ENCODE assay signal across 8 cellular contexts in the genomic region with DNA sequence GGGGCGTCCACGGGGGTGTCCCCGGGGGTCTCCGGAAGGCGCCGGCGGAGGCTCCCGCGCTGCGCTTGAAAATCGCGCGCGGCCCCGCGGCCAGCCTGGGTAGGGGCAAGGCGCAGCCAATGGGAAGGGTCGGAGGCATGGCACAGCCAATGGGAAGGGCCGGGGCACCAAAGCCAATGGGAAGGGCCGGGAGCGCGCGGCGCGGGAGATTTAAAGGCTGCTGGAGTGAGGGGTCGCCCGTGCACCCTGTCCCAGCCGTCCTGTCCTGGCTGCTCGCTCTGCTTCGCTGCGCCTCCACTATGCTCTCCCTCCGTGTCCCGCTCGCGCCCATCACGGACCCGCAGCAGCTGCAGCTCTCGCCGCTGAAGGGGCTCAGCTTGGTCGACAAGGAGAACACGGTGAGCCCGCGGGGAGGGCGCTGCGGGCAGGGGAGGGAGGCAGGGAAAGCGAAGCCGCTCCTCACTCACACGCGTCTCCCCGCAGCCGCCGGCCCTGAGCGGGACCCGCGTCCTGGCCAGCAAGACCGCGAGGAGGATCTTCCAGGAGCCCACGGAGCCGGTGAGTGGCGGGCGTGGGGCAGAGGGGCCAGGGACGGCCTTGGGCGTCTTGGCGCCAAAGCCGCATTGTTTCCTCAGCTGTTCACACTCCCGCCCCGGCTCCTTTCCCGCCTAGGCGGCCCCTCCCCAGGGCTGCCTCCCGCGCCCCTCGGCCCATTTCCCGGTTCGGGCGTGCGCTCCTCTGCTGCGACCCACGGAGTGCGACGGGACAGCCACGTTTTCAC. TPM values are rescaled to one million over a fixed set of nuclear protein-coding genes. Genes with fewer than 3 reads are reported as not detected.
DNase-seq lines count a peak whose midpoint lies in the region; ATAC-seq, FAIRE-seq and TF ChIP-seq lines count a peak whose summit lies in the region.

TSS of gene RRM2 (plus strand) at position 240 of the 781 bp plus-strand sequence. CDS start at position 300, 60 bp downstream.

- H3K27ac ChIP-seq in MM.1S (ENCODE audit: low read length): peak within 1 kb of the TSS; percentile 91

- H3K27me3 ChIP-seq in HAP-1 (ENCODE audit: low read depth) (no peaks in the 10 kb centered on the region), MM.1S (replicated peaks; ENCODE audit: insufficient read depth, low read length) (no peaks in the 10 kb centered on the region)

- peak; percentile 27 for FAIRE-seq in G401.6 (lab: Jason Lieb, UNC)

- in situ Hi-C loops in HAP-1 (cut with MboI; ENCODE audit: low sequenced_read_pairs): no loop called here

- TF ChIP-seq CTCF in MM.1S (IDR thresholded peaks at IDR 0.05; ENCODE audit: low read length): no peak
- no peak for TF ChIP-seq CTCF in foreskin fibroblast (IDR thresholded peaks at IDR 0.05; ENCODE audit: low read depth, low read length)
- TF ChIP-seq CTCF in neural crest cell (conservative IDR thresholded peaks at IDR 0.05): no peak

- H3K27me3 Mint-ChIP-seq in neural crest cell (ENCODE audit: low read depth): no peaks in the 10 kb centered on the region
- no peaks in the 10 kb centered on the region for H3K27me3 Mint-ChIP-seq in stimulated activated naive CD8-positive, alpha-beta T cell treated with anti-CD3 and anti-CD28 coated beads, Interleukin-15, amount 100 ng/mL, for 72 hours

- H2AFZ ChIP-seq in MM.1S (ENCODE audit: low read length): peak within 1 kb of the TSS; percentile 30; the same call in 1 of the 2 replicates

- DNase-seq in HAP-1 (ENCODE audit: low spot score in 2 of 2) (peak; percentile 90 to 98), MM.1S (peak; percentile 95), SHP77 (lab: John Stamatoyannopoulos, UW) (peak; percentile 97 to 99), foreskin fibroblast (peak; percentile 88 to 96), neural crest cell (ENCODE audit: low read depth, low spot score) (peak; percentile 95)
- DNase-seq in activated T-helper 9 cell treated with anti-CD3 and anti-CD28 coated beads, Interleukin-2, amount 50 U/mL, for 16 hours (ENCODE audit: low read depth): peak; percentile 78
- peak; percentile 94 to 97 for DNase-seq in stimulated activated naive CD8-positive, alpha-beta T cell treated with anti-CD3 and anti-CD28 coated beads, Interleukin-15, amount 100 ng/mL, for 72 hours

- peaks cover 66% of the 10 kb centered on the region for H3F3A ChIP-seq in MM.1S (ENCODE audit: insufficient read depth, low read length)

- H3K4me2 ChIP-seq in MM.1S (ENCODE audit: low read depth, low read length): peak within 1 kb of the TSS; percentile 88

- H3K9ac ChIP-seq in MM.1S (ENCODE audit: low read length): peak within 1 kb of the TSS; percentile 92

- H3K36me3 Mint-ChIP-seq in neural crest cell (ENCODE audit: low read depth): peaks cover 26% of the 10 kb centered on the region

- H3K4me1 Mint-ChIP-seq in neural crest cell: peaks cover 56% of the 10 kb centered on the region
- peaks cover 70% of the 10 kb centered on the region for H3K4me1 Mint-ChIP-seq in stimulated activated naive CD8-positive, alpha-beta T cell treated with anti-CD3 and anti-CD28 coated beads, Interleukin-15, amount 100 ng/mL, for 72 hours

- H3K4me3 Mint-ChIP-seq in neural crest cell: peak within 1 kb of the TSS; percentile 97
- H3K4me3 Mint-ChIP-seq in stimulated activated naive CD8-positive, alpha-beta T cell treated with anti-CD3 and anti-CD28 coated beads, Interleukin-15, amount 100 ng/mL, for 72 hours: peak within 1 kb of the TSS; percentile 98 to 100

- H3K4me3 ChIP-seq in HAP-1 (peak within 1 kb of the TSS; percentile 98), MM.1S (ENCODE audit: low read length) (peak within 1 kb of the TSS; percentile 77), foreskin fibroblast (ENCODE audit: low read depth in 1 of 2, low read length in 2 of 2) (peak within 1 kb of the TSS; percentile 75 to 80)

- ATAC-seq in stimulated activated naive CD8-positive, alpha-beta T cell treated with anti-CD3 and anti-CD28 coated beads, Interleukin-15, amount 100 ng/mL, for 72 hours: peak; percentile 83

- H3K36me3 ChIP-seq in HAP-1 (replicated peaks): peaks cover 44% of the 10 kb centered on the region
- peaks cover 6% of the 10 kb centered on the region; the same call in 1 of the 2 replicates for H3K36me3 ChIP-seq in MM.1S (replicated peaks; ENCODE audit: insufficient read depth, low read length)

- H3K79me2 ChIP-seq in MM.1S (ENCODE audit: low read length): peaks cover 71% of the 10 kb centered on the region

- no peaks in the 10 kb centered on the region for H4K20me1 ChIP-seq in MM.1S (ENCODE audit: insufficient read depth, low read length)

- H3K4me1 ChIP-seq in HAP-1 (peaks cover 29% of the 10 kb centered on the region), MM.1S (ENCODE audit: low read length) (peaks cover 16% of the 10 kb centered on the region)

- no peaks in the 10 kb centered on the region for H3K9me2 ChIP-seq in MM.1S (replicated peaks; ENCODE audit: insufficient read depth, low read length)

- H3K9me3 ChIP-seq in HAP-1: no peaks in the 10 kb centered on the region
- H3K9me3 ChIP-seq in MM.1S (replicated peaks; ENCODE audit: insufficient read depth, low read length): no peaks in the 10 kb centered on the region

- no peaks in the 10 kb centered on the region for H3K9me3 Mint-ChIP-seq in neural crest cell
- H3K9me3 Mint-ChIP-seq in stimulated activated naive CD8-positive, alpha-beta T cell treated with anti-CD3 and anti-CD28 coated beads, Interleukin-15, amount 100 ng/mL, for 72 hours: no peaks in the 10 kb centered on the region

- H3K27ac Mint-ChIP-seq in neural crest cell (ENCODE audit: unreplicated experiment): peak within 1 kb of the TSS; percentile 96
- H3K27ac Mint-ChIP-seq in stimulated activated naive CD8-positive, alpha-beta T cell treated with anti-CD3 and anti-CD28 coated beads, Interleukin-15, amount 100 ng/mL, for 72 hours: peak within 1 kb of the TSS; percentile 99 to 100

RNA-seq across cellular contexts. Expression of gene RRM2, which starts in this region (rescaled TPM):
- total RNA-seq in neural crest cell: 203 and 210 TPM in 2 replicates

Comparison
In these comparisons a context has a peak if more than half of its experiments do, and no peak if none do; other contexts are left out.
1. Peak in every context shown above with its lines: DNase-seq, ATAC-seq, H3K4me3 ChIP-seq and H3K27ac ChIP-seq.